ENCODE assay signal across 7 cellular contexts in genomic region chr5:152038856-152039255, GRCh38.
DNase-seq lines count a peak whose midpoint lies in the region; ATAC-seq and TF ChIP-seq lines count a peak whose summit lies in the region.
"Not testable (repeated sequence)": the region's sequence is repeated elsewhere in the genome, so short reads cannot be mapped to it uniquely, and the experiment has no call there.

No MANE protein-coding gene starts in this region.

- ATAC-seq in lower lobe of right lung = not testable (repeated sequence)

- intact Hi-C loops in lower lobe of right lung (cut with DNase I) = not testable (repeated sequence)

- H3K9me3 Mint-ChIP-seq in CD8-positive, alpha-beta memory T cell = peaks cover 4 to 16% (median 11%) of the 10 kb centered on the region in 5 donors
- H3K9me3 Mint-ChIP-seq in activated naive CD4-positive, alpha-beta T cell treated with anti-CD3 and anti-CD28 coated beads, Interleukin-2, amount 10 ng/mL, durations not matched to agents 7 days and 5 days = not testable (repeated sequence)

- not testable (repeated sequence) for H3K27ac ChIP-seq in CD8-positive, alpha-beta memory T cell (ENCODE audit: low read depth, low read length); lower lobe of right lung
- peak overlapping the region; percentile 31; the same call in 1 of the 2 replicates for H3K27ac ChIP-seq in VCaP

- H3K4me1 Mint-ChIP-seq in CD8-positive, alpha-beta memory T cell = peaks cover 0 to 11% (median 0%) of the 10 kb centered on the region in 3 donors
- H3K4me1 Mint-ChIP-seq in activated naive CD4-positive, alpha-beta T cell treated with anti-CD3 and anti-CD28 coated beads, Interleukin-2, amount 10 ng/mL, durations not matched to agents 7 days and 5 days = not testable (repeated sequence)

- H3K36me3 ChIP-seq in CD8-positive, alpha-beta memory T cell (ENCODE audit: insufficient read depth, low read length); lower lobe of right lung: not testable (repeated sequence)

- not testable (repeated sequence) for TF ChIP-seq CTCF in VCaP (conservative IDR thresholded peaks at IDR 0.05); lower lobe of right lung (IDR thresholded peaks at IDR 0.05)

- H3K27me3 Mint-ChIP-seq in CD8-positive, alpha-beta memory T cell; activated naive CD4-positive, alpha-beta T cell treated with anti-CD3 and anti-CD28 coated beads, Interleukin-2, amount 10 ng/mL, durations not matched to agents 7 days and 5 days: not testable (repeated sequence)

- not testable (repeated sequence) for H3K9me3 ChIP-seq in CD8-positive, alpha-beta memory T cell (ENCODE audit: low read length); lower lobe of right lung

- peak overlapping the region in 5 of 8 donors; percentile 11 to 81 (median 63) for H3K27ac Mint-ChIP-seq in CD8-positive, alpha-beta memory T cell
- not testable (repeated sequence) for H3K27ac Mint-ChIP-seq in activated naive CD4-positive, alpha-beta T cell treated with anti-CD3 and anti-CD28 coated beads, Interleukin-2, amount 10 ng/mL, durations not matched to agents 7 days and 5 days

- DNase-seq in CD8-positive, alpha-beta memory T cell = peak in 4 of 5 donors; percentile 2 to 64 (median 28)
- DNase-seq in Daoy (ENCODE audit: low read depth) = peak; percentile 19
- peak; percentile 27 for DNase-seq in NCI-H2029 treated with DMSO at 0.1 percent for 48 hours (lab: John Stamatoyannopoulos, UW)
- DNase-seq in NCI-H748 (lab: John Stamatoyannopoulos, UW; ENCODE audit: unreplicated experiment) = peak; percentile 65
- peak; percentile 33 for DNase-seq in activated naive CD4-positive, alpha-beta T cell treated with anti-CD3 and anti-CD28 coated beads, Interleukin-2, amount 10 ng/mL, durations not matched to agents 7 days and 5 days
- peak; percentile 45 for DNase-seq in lower lobe of right lung

- CTCF ChIA-PET in CD8-positive, alpha-beta memory T cell (lab: Charles Lee) = interaction anchor here (2.6 kb wide), 1 partner anchor 13 kb away, joined by 9 read pairs; no protein-coding TSS in a partner anchor
- CTCF ChIA-PET in activated naive CD4-positive, alpha-beta T cell treated with anti-CD3 and anti-CD28 coated beads, Interleukin-2, amount 10 ng/mL, durations not matched to agents 7 days and 5 days (lab: Charles Lee) = not testable (repeated sequence)

- not testable (repeated sequence) for H3K27me3 ChIP-seq in CD8-positive, alpha-beta memory T cell (ENCODE audit: insufficient read depth, low read length, poor library complexity, severe bottlenecking); lower lobe of right lung (ENCODE audit: low read depth)

- not testable (repeated sequence) for H3K4me3 ChIP-seq in CD8-positive, alpha-beta memory T cell (ENCODE audit: low read length); lower lobe of right lung

- H3K4me3 Mint-ChIP-seq in CD8-positive, alpha-beta memory T cell = peak overlapping the region in 6 of 7 donors; percentile 39 to 70 (median 56)
- H3K4me3 Mint-ChIP-seq in activated naive CD4-positive, alpha-beta T cell treated with anti-CD3 and anti-CD28 coated beads, Interleukin-2, amount 10 ng/mL, durations not matched to agents 7 days and 5 days = not testable (repeated sequence)

- peaks cover 0 to 22% (median 0%) of the 10 kb centered on the region in 3 donors for H3K36me3 Mint-ChIP-seq in CD8-positive, alpha-beta memory T cell
- not testable (repeated sequence) for H3K36me3 Mint-ChIP-seq in activated naive CD4-positive, alpha-beta T cell treated with anti-CD3 and anti-CD28 coated beads, Interleukin-2, amount 10 ng/mL, durations not matched to agents 7 days and 5 days

- POLR2A ChIA-PET in CD8-positive, alpha-beta memory T cell (lab: Charles Lee) = interaction anchor here (1.2 kb wide), 1 partner anchor 267 kb away, joined by 3 read pairs; the partner anchor contains the start of gene G3BP1

- H3K4me1 ChIP-seq in CD8-positive, alpha-beta memory T cell (ENCODE audit: insufficient read depth, low read length) = peaks cover 18% of the 10 kb centered on the region
- not testable (repeated sequence) for H3K4me1 ChIP-seq in lower lobe of right lung
